Comparison of ENCODE assay signal across 22 cellular contexts in the genomic region with DNA sequence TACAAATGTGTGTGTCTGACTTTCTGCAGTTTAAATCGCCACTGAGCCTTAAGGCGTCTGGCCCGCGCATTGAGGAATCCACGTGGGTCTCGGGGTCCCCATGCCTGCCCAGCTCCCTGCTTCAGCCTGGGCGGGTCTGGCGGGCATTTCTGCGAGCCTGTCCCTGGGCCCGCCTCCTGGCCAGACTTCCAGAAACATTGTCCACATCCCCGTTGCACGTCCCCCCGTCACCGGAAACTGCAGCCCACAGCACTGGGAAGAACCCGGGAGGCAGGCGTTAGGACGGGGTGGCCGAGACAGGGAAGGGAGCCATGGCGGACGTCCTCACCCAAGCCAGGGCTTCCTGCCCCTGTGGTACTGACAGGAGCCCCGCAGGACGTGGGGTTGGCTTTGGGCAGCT.
DNase-seq lines count a peak whose midpoint lies in the region; ATAC-seq and TF ChIP-seq lines count a peak whose summit lies in the region.
"Had no signal": no experiment of that assay in that cellular context is flagged by ENCODE, and none has a peak within 500 bp of the region (broad histone marks: within the 10 kb centered on the region; RNA-seq: fewer than 3 reads in every experiment).

No MANE protein-coding gene starts in this region.

- H4K8ac ChIP-seq in neuronal stem cell (ENCODE audit: low read depth, low read length), result no peak overlapping the region

- CTCF ChIA-PET in activated CD4-positive, alpha-beta T cell treated with anti-CD3 and anti-CD28 coated beads, Interleukin-2, amount 10 ng/mL, durations not matched to agents 7 days and 5 days (lab: Charles Lee), result no interaction called here

- no peak overlapping the region for H4K91ac ChIP-seq in neuronal stem cell (ENCODE audit: low read depth, low read length, poor library complexity)

- H3K27ac Mint-ChIP-seq in activated T-cell treated with anti-CD3 and anti-CD28 coated beads, Interleukin-2, amount 50 U/mL, for 24 hours, result no peak overlapping the region
- H3K27ac Mint-ChIP-seq in chondrocyte (ENCODE audit: unreplicated experiment), result no peak overlapping the region
- no peak overlapping the region for H3K27ac Mint-ChIP-seq in activated CD4-positive, alpha-beta T cell treated with anti-CD3 and anti-CD28 coated beads, Interleukin-2, amount 10 ng/mL, durations not matched to agents 7 days and 5 days
- H3K27ac Mint-ChIP-seq: CD4-positive, alpha-beta memory T cell had no signal

- no peak overlapping the region for H3K14ac ChIP-seq in neuronal stem cell (ENCODE audit: low read length)

- no peak overlapping the region for H2BK5ac ChIP-seq in neuronal stem cell (ENCODE audit: low read length)

- POLR2A ChIA-PET in activated CD4-positive, alpha-beta T cell treated with anti-CD3 and anti-CD28 coated beads, Interleukin-2, amount 10 ng/mL, durations not matched to agents 7 days and 5 days (lab: Charles Lee), result no interaction called here

- H3K9me3 ChIP-seq in neuronal stem cell (replicated peaks in 1 of 2; ENCODE audit: control insufficient read depth in 2 of 2, insufficient read depth in 1 of 2, low read depth in 1 of 2, low read length in 2 of 2), result no peaks in the 10 kb centered on the region
- H3K9me3 ChIP-seq: BE2C had no signal

- no peaks in the 10 kb centered on the region for H3K79me1 ChIP-seq in neuronal stem cell (ENCODE audit: low read depth, low read length)

- peak overlapping the region; percentile 89 for H2AK5ac ChIP-seq in neuronal stem cell (ENCODE audit: low read depth, low read length)

- no peak overlapping the region for H3K4me3 Mint-ChIP-seq in activated T-cell treated with anti-CD3 and anti-CD28 coated beads, Interleukin-2, amount 50 U/mL, for 24 hours
- H3K4me3 Mint-ChIP-seq in activated T-cell treated with anti-CD3 and anti-CD28 coated beads, Interleukin-2, amount 50 U/mL, for 4 hours, result no peak overlapping the region
- H3K4me3 Mint-ChIP-seq in chondrocyte (ENCODE audit: unreplicated experiment), result no peak overlapping the region
- no peak overlapping the region for H3K4me3 Mint-ChIP-seq in activated CD4-positive, alpha-beta T cell treated with anti-CD3 and anti-CD28 coated beads, Interleukin-2, amount 10 ng/mL, durations not matched to agents 7 days and 5 days
- H3K4me3 Mint-ChIP-seq: CD4-positive, alpha-beta memory T cell had no signal

- DNase-seq in activated T-cell treated with anti-CD3 and anti-CD28 coated beads, Interleukin-2, amount 50 U/mL, for 24 hours, result peak; percentile 20
- DNase-seq in activated T-cell treated with anti-CD3 and anti-CD28 coated beads, Interleukin-2, amount 50 U/mL, for 4 hours, result no peak
- DNase-seq in chondrocyte (ENCODE audit: low spot score) (peak; percentile 75), neuronal stem cell (ENCODE audit: low spot score) (no peak), ureter (ENCODE audit: low spot score) (peak; percentile 40)
- no peak for DNase-seq in activated CD4-positive, alpha-beta T cell treated with anti-CD3 and anti-CD28 coated beads, Interleukin-2, amount 10 ng/mL, durations not matched to agents 7 days and 5 days
- DNase-seq: BE2C; CD4-positive, alpha-beta memory T cell; DMS153; GF-D8; GOT3; KG1; NCI-H1417; NCI-H187; NCI-H2107; NCI-H510A; NCI-H774; OCI-M1; RPMI8226; SHP77 treated with DMSO at 0.1 percent for 48 hours had no signal

- H3K27me3 Mint-ChIP-seq in activated T-cell treated with anti-CD3 and anti-CD28 coated beads, Interleukin-2, amount 50 U/mL, for 24 hours, result peaks cover 9% of the 10 kb centered on the region
- no peaks in the 10 kb centered on the region for H3K27me3 Mint-ChIP-seq in activated T-cell treated with anti-CD3 and anti-CD28 coated beads, Interleukin-2, amount 50 U/mL, for 4 hours (ENCODE audit: low read depth)
- no peaks in the 10 kb centered on the region for H3K27me3 Mint-ChIP-seq in chondrocyte (ENCODE audit: low read depth)
- H3K27me3 Mint-ChIP-seq in activated CD4-positive, alpha-beta T cell treated with anti-CD3 and anti-CD28 coated beads, Interleukin-2, amount 10 ng/mL, durations not matched to agents 7 days and 5 days, result no peaks in the 10 kb centered on the region

- H3K18ac ChIP-seq in neuronal stem cell (ENCODE audit: low read length), result peak overlapping the region; percentile 38

- H3K4me2 ChIP-seq in neuronal stem cell (ENCODE audit: insufficient read depth, low read length, poor library complexity, severe bottlenecking), result no peak overlapping the region

- no peak overlapping the region for H2BK120ac ChIP-seq in neuronal stem cell (ENCODE audit: low read depth, low read length)

- H2AFZ ChIP-seq in neuronal stem cell (ENCODE audit: low read length), result no peak overlapping the region

- H3K4ac ChIP-seq in neuronal stem cell (ENCODE audit: low read length), result no peak overlapping the region

- H3K36me3 Mint-ChIP-seq in activated T-cell treated with anti-CD3 and anti-CD28 coated beads, Interleukin-2, amount 50 U/mL, for 24 hours (ENCODE audit: low read depth), result no peaks in the 10 kb centered on the region
- H3K36me3 Mint-ChIP-seq in activated T-cell treated with anti-CD3 and anti-CD28 coated beads, Interleukin-2, amount 50 U/mL, for 4 hours (ENCODE audit: insufficient read depth), result no peaks in the 10 kb centered on the region
- peaks cover 1% of the 10 kb centered on the region for H3K36me3 Mint-ChIP-seq in chondrocyte (ENCODE audit: low read depth)
- no peaks in the 10 kb centered on the region for H3K36me3 Mint-ChIP-seq in activated CD4-positive, alpha-beta T cell treated with anti-CD3 and anti-CD28 coated beads, Interleukin-2, amount 10 ng/mL, durations not matched to agents 7 days and 5 days (ENCODE audit: low read depth)
- H3K36me3 Mint-ChIP-seq: CD4-positive, alpha-beta memory T cell had no signal

- peaks cover 4% of the 10 kb centered on the region for H3K4me1 Mint-ChIP-seq in activated T-cell treated with anti-CD3 and anti-CD28 coated beads, Interleukin-2, amount 50 U/mL, for 24 hours (ENCODE audit: low read depth)
- no peaks in the 10 kb centered on the region for H3K4me1 Mint-ChIP-seq in activated T-cell treated with anti-CD3 and anti-CD28 coated beads, Interleukin-2, amount 50 U/mL, for 4 hours (ENCODE audit: low read depth)
- peaks cover 31% of the 10 kb centered on the region for H3K4me1 Mint-ChIP-seq in chondrocyte (ENCODE audit: low read depth)
- H3K4me1 Mint-ChIP-seq in activated CD4-positive, alpha-beta T cell treated with anti-CD3 and anti-CD28 coated beads, Interleukin-2, amount 10 ng/mL, durations not matched to agents 7 days and 5 days, result peaks cover 1% of the 10 kb centered on the region

- no peak overlapping the region for H3K23ac ChIP-seq in neuronal stem cell (ENCODE audit: low read depth, low read length, poor library complexity)

- WGBS in neuronal stem cell (ENCODE audit: extremely low coverage in 2 of 2, insufficient read length in 2 of 2, insufficient replicate concordance in 1 of 2), 2 donors, result no CpG with 5 or more reads among the region's 22 CpGs

- no peak overlapping the region for H3K4me3 ChIP-seq in neuronal stem cell (ENCODE audit: low read length in 2 of 2)

- H3K27ac ChIP-seq in neuronal stem cell (replicated peaks; ENCODE audit: low read length), result no peak overlapping the region

- H3K27me3 ChIP-seq in neuronal stem cell (ENCODE audit: control insufficient read depth in 3 of 3, insufficient read depth in 3 of 3, low read depth in 1 of 3, low read length in 3 of 3), result peaks cover 0 to 19% (median 0%) of the 10 kb centered on the region in 3 experiments
- H3K27me3 ChIP-seq: BE2C had no signal

- no peak for ATAC-seq in activated T-cell treated with anti-CD3 and anti-CD28 coated beads, Interleukin-2, amount 50 U/mL, for 4 hours
- ATAC-seq in HG02571 (IDR thresholded peaks at IDR 0.05; ENCODE audit: unreplicated experiment), result no peak
- ATAC-seq: HepG2 had no signal

- no peak overlapping the region for H2BK15ac ChIP-seq in neuronal stem cell (ENCODE audit: low read length)

- TF ChIP-seq CTCF in chondrocyte (IDR thresholded peaks at IDR 0.05), result no peak

- peaks cover 0 to 2% of the 10 kb centered on the region in 2 donors for H3K4me1 ChIP-seq in neuronal stem cell (ENCODE audit: control insufficient read depth in 2 of 2, insufficient read depth in 1 of 2, low read depth in 1 of 2, low read length in 2 of 2)
- H3K4me1 ChIP-seq: BE2C had no signal

- no peaks in the 10 kb centered on the region for H3K9me3 Mint-ChIP-seq in activated T-cell treated with anti-CD3 and anti-CD28 coated beads, Interleukin-2, amount 50 U/mL, for 24 hours
- no peaks in the 10 kb centered on the region for H3K9me3 Mint-ChIP-seq in activated T-cell treated with anti-CD3 and anti-CD28 coated beads, Interleukin-2, amount 50 U/mL, for 4 hours
- no peaks in the 10 kb centered on the region for H3K9me3 Mint-ChIP-seq in chondrocyte (ENCODE audit: low read depth)
- H3K9me3 Mint-ChIP-seq in activated CD4-positive, alpha-beta T cell treated with anti-CD3 and anti-CD28 coated beads, Interleukin-2, amount 10 ng/mL, durations not matched to agents 7 days and 5 days, result no peaks in the 10 kb centered on the region

- no peak overlapping the region for H3K9ac ChIP-seq in neuronal stem cell (ENCODE audit: low read depth, low read length, poor library complexity)

- H2BK12ac ChIP-seq in neuronal stem cell (ENCODE audit: low read length), result no peak overlapping the region

- H3K36me3 ChIP-seq in neuronal stem cell (replicated peaks in 1 of 2; ENCODE audit: control insufficient read depth in 2 of 2, insufficient read depth in 2 of 2, low read length in 2 of 2), result no peaks in the 10 kb centered on the region

Comparison
In these comparisons a context has a peak if more than half of its experiments do, and no peak if none do; other contexts are left out.
1. DNase-seq: peak in activated T-cell treated with anti-CD3 and anti-CD28 coated beads, Interleukin-2, amount 50 U/mL, for 24 hours (single experiment), chondrocyte (single experiment) and ureter (single experiment); none in activated T-cell treated with anti-CD3 and anti-CD28 coated beads, Interleukin-2, amount 50 U/mL, for 4 hours (single experiment), neuronal stem cell (single experiment) and activated CD4-positive, alpha-beta T cell treated with anti-CD3 and anti-CD28 coated beads, Interleukin-2, amount 10 ng/mL, durations not matched to agents 7 days and 5 days (single experiment).